ENCODE assay signal across 8 cellular contexts in the genomic region with DNA sequence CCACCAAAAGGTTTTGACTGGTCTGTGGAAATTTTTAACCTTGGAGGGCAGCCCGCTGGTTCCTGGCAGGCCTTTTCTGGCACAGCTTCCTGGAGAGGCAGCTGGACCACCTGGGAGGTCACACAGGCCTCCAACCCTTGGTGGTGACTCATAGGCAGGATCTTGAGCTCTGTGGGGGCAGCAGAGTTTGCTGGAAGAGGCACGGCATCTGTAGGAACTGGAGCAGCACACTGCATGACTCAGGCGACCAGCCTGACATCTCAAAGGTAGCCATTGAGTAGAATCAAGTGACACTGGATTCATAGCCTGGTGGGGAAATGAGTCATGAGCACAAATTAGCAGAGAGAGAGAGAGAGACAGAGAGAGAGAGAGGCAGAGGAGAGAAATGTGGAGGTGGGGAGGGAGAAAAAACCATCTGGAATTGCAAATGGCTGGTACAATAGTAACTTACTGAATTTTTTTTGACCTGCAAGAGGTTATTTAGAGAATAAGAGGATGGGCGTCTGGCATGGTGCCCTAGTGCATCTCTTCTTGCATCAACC. TPM values are rescaled to one million over a fixed set of nuclear protein-coding genes. Genes with fewer than 3 reads are reported as not detected.
DNase-seq lines count a peak whose midpoint lies in the region; ATAC-seq, FAIRE-seq and TF ChIP-seq lines count a peak whose summit lies in the region.

No MANE protein-coding gene starts in this region.

- H3K4me1 ChIP-seq in HAP-1 = no peaks in the 10 kb centered on the region

- no peaks in the 10 kb centered on the region for H3K27me3 ChIP-seq in HAP-1 (ENCODE audit: low read depth)

- H3K27ac Mint-ChIP-seq in activated CD8-positive, alpha-beta T cell treated with anti-CD3 and anti-CD28 coated beads for 36 hours = no peak overlapping the region

- no peaks in the 10 kb centered on the region for H3K36me3 ChIP-seq in HAP-1 (replicated peaks)

- no peaks in the 10 kb centered on the region for H3K36me3 Mint-ChIP-seq in activated CD8-positive, alpha-beta T cell treated with anti-CD3 and anti-CD28 coated beads for 36 hours (ENCODE audit: low read depth)

- peak; percentile 93 for FAIRE-seq in islet of Langerhans (lab: Jason Lieb, UNC)

- H3K9me3 Mint-ChIP-seq in activated CD8-positive, alpha-beta T cell treated with anti-CD3 and anti-CD28 coated beads for 36 hours = no peaks in the 10 kb centered on the region

- DNase-seq in AG08395 (ENCODE audit: low spot score) (peak; percentile 95), HK-2 (ENCODE audit: unreplicated experiment) (peak; percentile 96), NCI-H748 (lab: John Stamatoyannopoulos, UW; ENCODE audit: unreplicated experiment) (no peak), HAP-1 (ENCODE audit: low spot score in 2 of 2) (no peak)
- DNase-seq in activated CD8-positive, alpha-beta T cell treated with anti-CD3 and anti-CD28 coated beads for 36 hours = peak; percentile 56

- POLR2A ChIA-PET in activated CD8-positive, alpha-beta T cell treated with anti-CD3 and anti-CD28 coated beads for 36 hours (lab: Charles Lee) = no interaction called here

- H3K4me3 ChIP-seq in HAP-1 = no peak overlapping the region

- CTCF ChIA-PET in activated CD8-positive, alpha-beta T cell treated with anti-CD3 and anti-CD28 coated beads for 36 hours (lab: Charles Lee) = interaction anchor here (1.4 to 1.7 kb wide), 2 partner anchors 192 to 571 kb away, joined by 3 to 5 read pairs; no protein-coding TSS in a partner anchor

- no peaks in the 10 kb centered on the region for H3K9me3 ChIP-seq in HAP-1

- in situ Hi-C loops in HAP-1 (cut with MboI; ENCODE audit: low sequenced_read_pairs) = loop anchor here (25.0 kb wide), 1 partner anchor 563 kb away; no protein-coding TSS in a partner anchor

- peaks cover 24% of the 10 kb centered on the region for H3K4me1 Mint-ChIP-seq in activated CD8-positive, alpha-beta T cell treated with anti-CD3 and anti-CD28 coated beads for 36 hours (ENCODE audit: low read depth)

- no peaks in the 10 kb centered on the region for H3K27me3 Mint-ChIP-seq in activated CD8-positive, alpha-beta T cell treated with anti-CD3 and anti-CD28 coated beads for 36 hours

- ATAC-seq in activated CD8-positive, alpha-beta T cell treated with anti-CD3 and anti-CD28 coated beads for 36 hours = peak; percentile 88
- no peak for ATAC-seq in GM21717 (IDR thresholded peaks at IDR 0.05; ENCODE audit: unreplicated experiment)
- ATAC-seq in HG02973 (IDR thresholded peaks at IDR 0.05; ENCODE audit: unreplicated experiment) = no peak

- no peak overlapping the region for H3K4me3 Mint-ChIP-seq in activated CD8-positive, alpha-beta T cell treated with anti-CD3 and anti-CD28 coated beads for 36 hours

- TF ChIP-seq CTCF in activated CD8-positive, alpha-beta T cell treated with anti-CD3 and anti-CD28 coated beads for 36 hours (IDR thresholded peaks at IDR 0.05) = no peak

- intact Hi-C loops in activated CD8-positive, alpha-beta T cell treated with anti-CD3 and anti-CD28 coated beads for 36 hours (cut with micrococcal nuclease) = loop anchor here (5.0 to 10.0 kb wide), 2 partner anchors 300 to 568 kb away; no protein-coding TSS in a partner anchor

RNA-seq across cellular contexts. Expression of a gene that starts 57.4 kb away (rescaled TPM):
- total RNA-seq in activated CD8-positive, alpha-beta T cell treated with anti-CD3 and anti-CD28 coated beads for 36 hours = not detected

Comparison
In these comparisons a context has a peak if more than half of its experiments do, and no peak if none do; other contexts are left out.
1. DNase-seq: peak in AG08395 (single experiment), HK-2 (single experiment) and activated CD8-positive, alpha-beta T cell treated with anti-CD3 and anti-CD28 coated beads for 36 hours (single experiment); none in NCI-H748 (single experiment) and HAP-1 (0 of 2).